9 cellular contexts compared by ENCODE assay signal in the genomic region with DNA sequence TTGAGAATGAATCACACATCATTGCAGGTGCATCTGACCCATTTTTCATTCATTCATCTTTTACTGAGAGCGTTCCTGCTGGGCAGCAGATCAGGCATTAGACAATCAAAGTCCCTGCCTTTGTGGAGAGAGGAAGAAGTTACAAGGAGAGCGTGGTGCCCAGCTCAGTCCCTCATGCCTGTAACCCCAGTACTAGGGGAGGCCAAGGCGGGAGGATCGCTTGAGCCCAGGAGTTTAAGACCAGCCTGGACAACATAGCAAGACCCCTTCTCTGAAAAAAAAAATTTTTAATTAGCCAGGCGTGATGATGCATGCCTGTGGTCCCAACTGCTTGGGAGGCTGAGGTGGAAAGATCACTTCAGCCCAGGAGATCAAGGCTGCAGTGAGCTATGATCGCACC.
"Had no signal": no experiment of that assay in that cellular context is flagged by ENCODE, and none has a peak within 500 bp of the region (broad histone marks: within the 10 kb centered on the region; RNA-seq: fewer than 3 reads in every experiment).

No MANE protein-coding gene starts in this region.

- H3K9me3 Mint-ChIP-seq: HFFc6 had no signal

- H3K27ac Mint-ChIP-seq: HFFc6 had no signal

- H3K36me3 ChIP-seq: HAP-1 had no signal

- DNase-seq: GOT3, H7, HFFc6, KBM-7 had no signal

- H3K4me3 Mint-ChIP-seq: HFFc6 had no signal

- H3K4me3 ChIP-seq: GM23248, HAP-1 had no signal

- H3K9me3 ChIP-seq: HAP-1 had no signal

- H3K4me1 ChIP-seq: HAP-1 had no signal

- H3K9ac ChIP-seq: GM23248 had no signal

- H2AFZ ChIP-seq: GM23248 had no signal

- ATAC-seq: HCT116, HepG2 had no signal

- FAIRE-seq: HepG2 had no signal

- H3K27ac ChIP-seq: GM23248, HL-60 had no signal
